16 cellular contexts compared by ENCODE assay signal in the genomic region with DNA sequence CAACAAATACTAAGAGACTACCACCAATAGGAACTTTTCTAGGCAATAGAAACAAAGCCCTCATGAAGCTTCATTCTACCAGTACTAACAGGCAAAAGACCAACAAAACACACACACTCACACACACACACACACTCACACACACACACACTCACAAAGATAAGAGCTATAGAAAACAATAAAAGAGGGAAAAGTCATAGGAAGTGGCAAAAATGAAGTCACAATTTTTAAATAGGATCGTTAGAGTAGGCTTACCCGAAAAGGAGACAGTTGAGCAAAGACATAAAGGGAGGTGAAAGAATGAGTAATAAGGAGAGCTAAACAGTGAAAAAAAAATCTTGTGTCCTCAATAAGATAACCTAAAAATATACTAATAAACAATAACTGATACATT.
A peak's percentile ranks its signal among the peaks of the same experiment; 100 is the strongest.
DNase-seq lines count a peak whose midpoint lies in the region; ATAC-seq and TF ChIP-seq lines count a peak whose summit lies in the region.
"Had no signal": no experiment of that assay in that cellular context is flagged by ENCODE, and none has a peak within 500 bp of the region (broad histone marks: within the 10 kb centered on the region; RNA-seq: fewer than 3 reads in every experiment).

No MANE protein-coding gene starts in this region.

- H4K20me1 ChIP-seq in hepatocyte (ENCODE audit: insufficient read depth, poor library complexity, severe bottlenecking) = no peaks in the 10 kb centered on the region

- H3K9me3 ChIP-seq in HEK293 (ENCODE audit: control insufficient read depth, insufficient read depth, low read depth, low read length) (no peaks in the 10 kb centered on the region), mesenchymal stem cell (ENCODE audit: control insufficient read depth, low read length) (no peaks in the 10 kb centered on the region), hepatocyte (ENCODE audit: low read depth) (no peaks in the 10 kb centered on the region)
- H3K9me3 ChIP-seq: spleen had no signal

- H2BK5ac ChIP-seq in mesenchymal stem cell (ENCODE audit: low read depth, low read length, poor library complexity, severe bottlenecking) = no peak overlapping the region

- H3K27me3 ChIP-seq in mesenchymal stem cell (ENCODE audit: control insufficient read depth in 1 of 2, insufficient read depth in 1 of 2, low read length in 2 of 2) = no peaks in the 10 kb centered on the region
- no peaks in the 10 kb centered on the region for H3K27me3 ChIP-seq in hepatocyte
- H3K27me3 ChIP-seq: spleen had no signal

- no peak overlapping the region for H3K4me2 ChIP-seq in mesenchymal stem cell (ENCODE audit: low read length, poor library complexity, severe bottlenecking)
- no peak overlapping the region for H3K4me2 ChIP-seq in hepatocyte

- no peaks in the 10 kb centered on the region for H3K79me2 ChIP-seq in hepatocyte

- no peak overlapping the region for H2AK5ac ChIP-seq in mesenchymal stem cell (ENCODE audit: low read length, severe bottlenecking)

- H4K91ac ChIP-seq in mesenchymal stem cell (ENCODE audit: low read length) = no peak overlapping the region

- no peak overlapping the region for H3K14ac ChIP-seq in mesenchymal stem cell (ENCODE audit: low read length in 2 of 2)

- H3K9me2 ChIP-seq in hepatocyte (replicated peaks; ENCODE audit: insufficient read depth) = no peaks in the 10 kb centered on the region

- CTCF ChIA-PET in HEK293 (lab: Yijun Ruan, JAX) = no interaction called here
- CTCF ChIA-PET in activated CD4-positive, alpha-beta memory T cell treated with anti-CD3 and anti-CD28 coated beads, Interleukin-2, amount 10 ng/mL, durations not matched to agents 7 days and 5 days (lab: Charles Lee) = interaction anchor here (0.8 kb wide), 1 partner anchor 18 kb away, joined by 3 read pairs; no protein-coding TSS in a partner anchor

- H3K4me3 Mint-ChIP-seq in activated CD4-positive, alpha-beta memory T cell treated with anti-CD3 and anti-CD28 coated beads, Interleukin-2, amount 10 ng/mL, durations not matched to agents 7 days and 5 days = no peak overlapping the region
- H3K4me3 Mint-ChIP-seq: IgD-negative memory B cell, type B pancreatic cell had no signal

- H3K27ac Mint-ChIP-seq in activated CD4-positive, alpha-beta memory T cell treated with anti-CD3 and anti-CD28 coated beads, Interleukin-2, amount 10 ng/mL, durations not matched to agents 7 days and 5 days = peak overlapping the region; percentile 16
- H3K27ac Mint-ChIP-seq: IgD-negative memory B cell, type B pancreatic cell had no signal

- H3K9ac ChIP-seq in mesenchymal stem cell (ENCODE audit: low read length) = peak overlapping the region; percentile 44

- H3K4me1 ChIP-seq in HEK293 (ENCODE audit: control insufficient read depth, insufficient read depth, low read length) (no peaks in the 10 kb centered on the region), mesenchymal stem cell (ENCODE audit: control insufficient read depth, insufficient read depth, low read depth, low read length) (peaks cover 1% of the 10 kb centered on the region), hepatocyte (ENCODE audit: insufficient read depth) (no peaks in the 10 kb centered on the region)

- no peak overlapping the region for H3K4ac ChIP-seq in mesenchymal stem cell (ENCODE audit: low read depth in 1 of 2, low read length in 2 of 2)

- no peak for ATAC-seq in GM19452 (IDR thresholded peaks at IDR 0.05; ENCODE audit: unreplicated experiment)
- ATAC-seq: left colon had no signal

- H4K8ac ChIP-seq in mesenchymal stem cell (ENCODE audit: low read length) = no peak overlapping the region

- H3K36me3 ChIP-seq in HEK293 (ENCODE audit: control insufficient read depth in 2 of 2, insufficient read depth in 1 of 2, low read length in 2 of 2) = peaks cover 7 to 21% of the 10 kb centered on the region in 2 experiments
- peaks cover 0 to 34% of the 10 kb centered on the region in 2 experiments for H3K36me3 ChIP-seq in mesenchymal stem cell (ENCODE audit: control insufficient read depth in 1 of 2, insufficient read depth in 2 of 2, low read depth in 1 of 2, low read length in 2 of 2)
- no peaks in the 10 kb centered on the region for H3K36me3 ChIP-seq in hepatocyte (replicated peaks; ENCODE audit: insufficient read depth, low read depth)

- no peak for TF ChIP-seq CTCF in HEK293 (tag by site-specific recombination; IDR thresholded peaks at IDR 0.05)
- TF ChIP-seq CTCF in hepatocyte (IDR thresholded peaks at IDR 0.05; ENCODE audit: poor library complexity) = no peak

- H3K4me1 Mint-ChIP-seq in activated CD4-positive, alpha-beta memory T cell treated with anti-CD3 and anti-CD28 coated beads, Interleukin-2, amount 10 ng/mL, durations not matched to agents 7 days and 5 days = peaks cover 25% of the 10 kb centered on the region

- H2BK12ac ChIP-seq in mesenchymal stem cell (ENCODE audit: low read length in 2 of 2) = no peak overlapping the region

- no peaks in the 10 kb centered on the region for H3K9me3 Mint-ChIP-seq in activated CD4-positive, alpha-beta memory T cell treated with anti-CD3 and anti-CD28 coated beads, Interleukin-2, amount 10 ng/mL, durations not matched to agents 7 days and 5 days
- H3K9me3 Mint-ChIP-seq: IgD-negative memory B cell, type B pancreatic cell had no signal

- no peak overlapping the region for H3K18ac ChIP-seq in mesenchymal stem cell (ENCODE audit: low read depth in 1 of 2, low read length in 2 of 2)

- H3K79me1 ChIP-seq in mesenchymal stem cell (replicated peaks; ENCODE audit: low read length, poor library complexity, severe bottlenecking) = peaks cover 6% of the 10 kb centered on the region

- H3K36me3 Mint-ChIP-seq in activated CD4-positive, alpha-beta memory T cell treated with anti-CD3 and anti-CD28 coated beads, Interleukin-2, amount 10 ng/mL, durations not matched to agents 7 days and 5 days (ENCODE audit: low read depth) = peaks cover 34% of the 10 kb centered on the region
- H3K36me3 Mint-ChIP-seq: IgD-negative memory B cell had no signal

- WGBS in mesenchymal stem cell = 100% methylated on average over 2 of the region's 2 CpGs
- 87% methylated on average over 2 of the region's 2 CpGs for WGBS in hepatocyte (ENCODE audit: low lambda C conversion rate, missing lambda C conversion rate)

- H3K27ac ChIP-seq in HEK293 (ENCODE audit: extremely low read depth, low read depth, low read length) (no peak overlapping the region), mesenchymal stem cell (ENCODE audit: low read length, poor library complexity, severe bottlenecking) (no peak overlapping the region), hepatocyte (no peak overlapping the region)
- H3K27ac ChIP-seq: 22Rv1, spleen had no signal

- H3K23ac ChIP-seq in mesenchymal stem cell (ENCODE audit: low read length in 2 of 2) = no peak overlapping the region

- no peaks in the 10 kb centered on the region for H3K27me3 Mint-ChIP-seq in activated CD4-positive, alpha-beta memory T cell treated with anti-CD3 and anti-CD28 coated beads, Interleukin-2, amount 10 ng/mL, durations not matched to agents 7 days and 5 days
- H3K27me3 Mint-ChIP-seq: IgD-negative memory B cell, type B pancreatic cell had no signal

- DNase-seq in DMS53 (lab: John Stamatoyannopoulos, UW) (peak; percentile 15), DMS53 treated with DMSO at 0.1 percent for 48 hours (lab: John Stamatoyannopoulos, UW; ENCODE audit: unreplicated experiment) (no peak), mesenchymal stem cell (no peak), hepatocyte (ENCODE audit: low spot score) (no peak), NCI-H774 (lab: John Stamatoyannopoulos, UW) (no peak)
- DNase-seq in activated CD4-positive, alpha-beta memory T cell treated with anti-CD3 and anti-CD28 coated beads, Interleukin-2, amount 10 ng/mL, durations not matched to agents 7 days and 5 days = no peak
- DNase-seq: head of caudate nucleus, left colon, NCI-H526 treated with DMSO at 0.1 percent for 48 hours, spleen, T-helper 9 cell had no signal

- H2AFZ ChIP-seq in mesenchymal stem cell (ENCODE audit: low read depth, low read length) (no peak overlapping the region), hepatocyte (no peak overlapping the region)

- POLR2A ChIA-PET in HEK293 (lab: Yijun Ruan, JAX) = no interaction called here
- POLR2A ChIA-PET in activated CD4-positive, alpha-beta memory T cell treated with anti-CD3 and anti-CD28 coated beads, Interleukin-2, amount 10 ng/mL, durations not matched to agents 7 days and 5 days (lab: Charles Lee) = no interaction called here

- H2BK120ac ChIP-seq in mesenchymal stem cell (ENCODE audit: low read depth, low read length) = no peak overlapping the region

- H3K4me3 ChIP-seq in HEK293 (ENCODE audit: low read depth, low read length) = no peak overlapping the region
- no peak overlapping the region for H3K4me3 ChIP-seq in mesenchymal stem cell (ENCODE audit: insufficient read depth in 1 of 2, low read depth in 1 of 2, low read length in 2 of 2)
- no peak overlapping the region for H3K4me3 ChIP-seq in hepatocyte
- H3K4me3 ChIP-seq: spleen had no signal

- H2BK15ac ChIP-seq in mesenchymal stem cell (ENCODE audit: low read depth, poor library complexity, severe bottlenecking) = no peak overlapping the region

TF ChIP-seq in HEK293, 187 proteins besides CTCF, POLR2A, EP300 and RAD21:
- TF ChIP-seq ZSCAN4 (tag by site-specific recombination; IDR thresholded peaks at IDR 0.05) (peak; percentile 52), ZNF654 (tag by site-specific recombination; IDR thresholded peaks at IDR 0.05; ENCODE audit: low read depth) (no peak), FEZF1 (tag by site-specific recombination; IDR thresholded peaks at IDR 0.05) (peak; percentile 39; the same call in 1 of the 2 replicates)
TF ChIP-seq in HEK293: peak in this region for 2.
